ENCODE assay signal across 16 cellular contexts in the genomic region with DNA sequence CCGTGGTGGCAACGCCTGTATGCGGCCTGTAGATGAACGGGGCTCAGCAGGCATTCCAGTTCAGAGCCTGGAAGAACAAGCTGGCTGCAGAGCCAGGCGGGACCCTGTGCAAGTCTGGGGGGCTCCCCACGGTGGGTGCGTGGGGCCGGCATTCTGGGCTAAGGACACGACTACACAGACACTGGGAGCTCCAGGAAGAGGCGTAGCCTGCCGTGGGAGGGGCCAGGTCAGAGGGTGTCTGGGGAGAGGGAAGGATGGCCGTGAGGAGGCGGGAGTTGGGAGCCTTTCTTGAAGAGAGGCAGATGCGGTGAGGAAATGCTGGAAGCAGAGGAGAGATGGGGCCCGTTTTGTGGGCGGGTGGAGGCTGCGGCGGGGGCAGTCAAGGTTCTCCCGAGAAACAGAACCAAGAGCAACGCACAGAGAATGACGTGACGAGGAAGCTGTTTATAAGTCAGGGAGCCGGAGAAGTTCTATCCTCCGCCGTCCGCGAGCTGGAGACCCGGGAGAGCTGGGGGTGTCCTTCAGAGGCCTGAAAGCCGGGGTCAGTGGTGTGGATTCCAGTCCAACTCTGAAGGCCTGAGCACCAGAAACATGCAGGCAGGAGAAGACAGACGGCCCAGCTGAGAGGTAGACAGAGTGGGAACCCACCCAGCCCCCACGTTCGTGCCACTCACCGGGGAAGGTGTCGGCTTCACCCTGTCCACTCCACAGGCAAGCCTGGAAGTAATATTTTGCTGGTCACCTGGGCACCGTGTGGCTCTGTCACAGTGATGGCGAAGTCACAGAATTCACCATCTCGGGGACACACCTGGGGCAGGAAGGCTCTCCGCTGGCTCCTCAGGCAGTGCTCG.
DNase-seq lines count a peak whose midpoint lies in the region; ATAC-seq and TF ChIP-seq lines count a peak whose summit lies in the region.
"Had no signal": no experiment of that assay in that cellular context is flagged by ENCODE, and none has a peak within 500 bp of the region (broad histone marks: within the 10 kb centered on the region; RNA-seq: fewer than 3 reads in every experiment).

No MANE protein-coding gene starts in this region.

- peaks cover 14% of the 10 kb centered on the region for H3K9me3 Mint-ChIP-seq in neural progenitor cell

- H3K9me3 ChIP-seq in SK-N-SH = no peaks in the 10 kb centered on the region
- peaks cover 0 to 4% of the 10 kb centered on the region in 2 experiments; a peak in 1 of 4 replicates for H3K9me3 ChIP-seq in HCT116 (ENCODE audit: control insufficient read depth in 1 of 2, insufficient read depth in 1 of 2, low read depth in 1 of 2, low read length in 2 of 2)
- peaks cover 0 to 18% (median 10%) of the 10 kb centered on the region in 4 donors for H3K9me3 ChIP-seq in esophagus muscularis mucosa
- H3K9me3 ChIP-seq in spleen = peaks cover 0 to 24% (median 17%) of the 10 kb centered on the region in 8 donors
- H3K9me3 ChIP-seq in lower lobe of right lung = peaks cover 8% of the 10 kb centered on the region
- H3K9me3 ChIP-seq in neural progenitor cell (ENCODE audit: low read depth) = no peaks in the 10 kb centered on the region
- H3K9me3 ChIP-seq: body of pancreas had no signal

- H3K9ac ChIP-seq in SK-N-SH (no peak overlapping the region), HCT116 (ENCODE audit: low read length) (no peak overlapping the region), neural progenitor cell (no peak overlapping the region)

- TF ChIP-seq EP300 in SK-N-SH (IDR thresholded peaks at IDR 0.05; ENCODE audit: borderline replicate concordance in 1 of 2, low read depth in 1 of 2, low read length in 1 of 2) (no peak), esophagus muscularis mucosa (IDR thresholded peaks at IDR 0.05) (no peak)

- H3K27me3 Mint-ChIP-seq in neural progenitor cell (ENCODE audit: insufficient read depth, low read depth) = peaks cover 11% of the 10 kb centered on the region

- H2AFZ ChIP-seq in SK-N-SH (ENCODE audit: low read depth) (no peak overlapping the region), HCT116 (ENCODE audit: low read depth, low read length, poor library complexity, severe bottlenecking) (no peak overlapping the region), neural progenitor cell (replicated peaks) (no peak overlapping the region)

- 49% methylated on average over 31 of the region's 39 CpGs for WGBS in SK-N-SH (ENCODE audit: low lambda C conversion rate)
- WGBS in esophagus muscularis mucosa = 66% methylated on average over 34 of the region's 39 CpGs
- WGBS in spleen, 5 donors = 68 to 76% (median 75%) methylated on average over 35 to 39 of the region's 39 CpGs

- RAD21 ChIA-PET in HCT116 (lab: Charles Lee; ENCODE audit: low non-redundant PET in 1 of 2, low total read pairs in 2 of 2, uncharacterized antibody in 2 of 2, unreplicated experiment in 2 of 2) = no interaction called here

- no peaks in the 10 kb centered on the region for H3K36me3 Mint-ChIP-seq in neural progenitor cell
- H3K36me3 Mint-ChIP-seq: CD8-positive, alpha-beta memory T cell had no signal

- POLR2A ChIA-PET in SK-N-SH (lab: Yijun Ruan, JAX) (no interaction called here), HCT116 (lab: Charles Lee) (no interaction called here)

- no peak overlapping the region for H3K27ac ChIP-seq in SK-N-SH (ENCODE audit: low read depth in 2 of 2, low read length in 1 of 2)
- H3K27ac ChIP-seq in HCT116 (ENCODE audit: low read depth, low read length) = no peak overlapping the region
- no peak overlapping the region for H3K27ac ChIP-seq in esophagus muscularis mucosa (replicated peaks in 1 of 4)
- H3K27ac ChIP-seq in spleen = no peak overlapping the region
- no peak overlapping the region for H3K27ac ChIP-seq in lower lobe of right lung
- H3K27ac ChIP-seq in neural progenitor cell = no peak overlapping the region
- H3K27ac ChIP-seq: 22Rv1, body of pancreas, HL-60 had no signal

- CTCF ChIA-PET in SK-N-SH (lab: Yijun Ruan, JAX) = interaction anchor here (0.9 to 3.8 kb wide), 6 partner anchors 7 to 721 kb away, joined by 3 to 25 read pairs (median 4); no protein-coding TSS in a partner anchor
- CTCF ChIA-PET in HCT116 (lab: Charles Lee) = no interaction called here

- TF ChIP-seq RAD21 in SK-N-SH (IDR thresholded peaks at IDR 0.05; ENCODE audit: low read length) (no peak), HCT116 (IDR thresholded peaks at IDR 0.05; ENCODE audit: low read depth) (no peak)

- no peaks in the 10 kb centered on the region; the same call in 1 of the 2 replicates for H3K27me3 ChIP-seq in SK-N-SH (ENCODE audit: insufficient read depth)
- H3K27me3 ChIP-seq in HCT116 (ENCODE audit: insufficient read depth, low read length) = peaks cover 10% of the 10 kb centered on the region
- peaks cover 0 to 65% (median 0%) of the 10 kb centered on the region in 4 donors for H3K27me3 ChIP-seq in esophagus muscularis mucosa
- H3K27me3 ChIP-seq in spleen (replicated peaks in 1 of 7) = peaks cover 0 to 48% (median 0%) of the 10 kb centered on the region in 7 donors
- no peaks in the 10 kb centered on the region for H3K27me3 ChIP-seq in lower lobe of right lung (ENCODE audit: low read depth)
- no peaks in the 10 kb centered on the region for H3K27me3 ChIP-seq in neural progenitor cell
- H3K27me3 ChIP-seq: body of pancreas had no signal

- no peak for TF ChIP-seq CTCF in SK-N-SH (IDR thresholded peaks at IDR 0.05)
- no peak for TF ChIP-seq CTCF in HCT116 (IDR thresholded peaks at IDR 0.05 in 2 of 3, conservative IDR thresholded peaks at IDR 0.05 in 1 of 3; ENCODE audit: borderline replicate concordance in 1 of 3, insufficient read depth in 1 of 3, low read depth in 2 of 3, low read length in 2 of 3)
- TF ChIP-seq CTCF in esophagus muscularis mucosa (IDR thresholded peaks at IDR 0.05) = no peak
- no peak for TF ChIP-seq CTCF in spleen (IDR thresholded peaks at IDR 0.05 in 8 of 11, conservative IDR thresholded peaks at IDR 0.05 in 3 of 11)
- no peak for TF ChIP-seq CTCF in lower lobe of right lung (IDR thresholded peaks at IDR 0.05)
- TF ChIP-seq CTCF in neural progenitor cell (IDR thresholded peaks at IDR 0.05) = no peak

- peaks cover 4% of the 10 kb centered on the region for H3K4me1 Mint-ChIP-seq in neural progenitor cell
- H3K4me1 Mint-ChIP-seq: CD8-positive, alpha-beta memory T cell had no signal

- no TSS peak for BruUV-seq in HCT116 (replicated peaks; lab: Mats Ljungman, UMichigan)

- H3F3A ChIP-seq in SK-N-SH (replicated peaks; ENCODE audit: insufficient read depth) (no peaks in the 10 kb centered on the region), neural progenitor cell (ENCODE audit: low read depth) (no peaks in the 10 kb centered on the region)

- intact Hi-C loops in HCT116 (cut with micrococcal nuclease) (no loop called here), esophagus muscularis mucosa (cut with DNase I) (no loop called here), spleen (cut with DNase I; ENCODE audit: low total_unique reads) (no loop called here), lower lobe of right lung (cut with DNase I) (no loop called here)

- ATAC-seq in SK-N-SH treated with all-trans-retinoic acid at 6 μM for 48 hours (no peak), HCT116 (peak; percentile 30; the same call in 1 of the 2 replicates), lower lobe of right lung (no peak)
- ATAC-seq: body of pancreas had no signal

- no peak overlapping the region for H3K4me2 ChIP-seq in SK-N-SH
- no peak overlapping the region for H3K4me2 ChIP-seq in HCT116 (ENCODE audit: low read length)
- H3K4me2 ChIP-seq in neural progenitor cell = no peak overlapping the region

- TF ChIP-seq POLR2A in HCT116 (IDR thresholded peaks at IDR 0.05; ENCODE audit: borderline replicate concordance, extremely low read depth, insufficient read depth, insufficient read length) (no peak), esophagus muscularis mucosa (IDR thresholded peaks at IDR 0.05; ENCODE audit: low read depth) (no peak), spleen (IDR thresholded peaks at IDR 0.05) (no peak)

- H3K4me1 ChIP-seq in SK-N-SH (ENCODE audit: control insufficient read depth in 1 of 2, insufficient read depth in 2 of 2, low read depth in 1 of 2, low read length in 1 of 2) (no peaks in the 10 kb centered on the region; a peak in 1 of 4 replicates), HCT116 (ENCODE audit: control insufficient read depth in 1 of 2, insufficient read depth in 2 of 2, low read length in 2 of 2) (no peaks in the 10 kb centered on the region), esophagus muscularis mucosa (no peaks in the 10 kb centered on the region), spleen (no peaks in the 10 kb centered on the region), lower lobe of right lung (no peaks in the 10 kb centered on the region), neural progenitor cell (no peaks in the 10 kb centered on the region)
- H3K4me1 ChIP-seq: body of pancreas had no signal

- H3K4me3 ChIP-seq in SK-N-SH (ENCODE audit: low read depth in 2 of 2, low read length in 1 of 2) (no peak overlapping the region), HCT116 (replicated peaks in 1 of 2; ENCODE audit: low read depth in 1 of 2, low read length in 2 of 2) (no peak overlapping the region), esophagus muscularis mucosa (no peak overlapping the region), spleen (no peak overlapping the region), lower lobe of right lung (no peak overlapping the region), neural progenitor cell (no peak overlapping the region)
- H3K4me3 ChIP-seq: body of pancreas had no signal

- no peak overlapping the region for H3K27ac Mint-ChIP-seq in neural progenitor cell
- H3K27ac Mint-ChIP-seq: CD8-positive, alpha-beta memory T cell; natural killer cell treated with Interleukin-12 subunit alpha and Interleukin-12 subunit beta and Interleukin-15 and Interleukin-18, amount 100 ng/mL, for 72 hours had no signal

- no peaks in the 10 kb centered on the region for H4K20me1 ChIP-seq in SK-N-SH (ENCODE audit: insufficient read depth)
- H4K20me1 ChIP-seq in HCT116 (ENCODE audit: insufficient read depth) = no peaks in the 10 kb centered on the region
- H4K20me1 ChIP-seq in neural progenitor cell (ENCODE audit: low read depth) = no peaks in the 10 kb centered on the region

- H3K9me2 ChIP-seq in SK-N-SH = no peaks in the 10 kb centered on the region
- no peaks in the 10 kb centered on the region for H3K9me2 ChIP-seq in HCT116 (ENCODE audit: insufficient read depth)

- H3K36me3 ChIP-seq in SK-N-SH (replicated peaks in 1 of 2; ENCODE audit: control insufficient read depth in 1 of 2, insufficient read depth in 2 of 2, low read length in 1 of 2) (no peaks in the 10 kb centered on the region), HCT116 (ENCODE audit: control insufficient read depth in 1 of 2, insufficient read depth in 2 of 2, low read length in 2 of 2) (no peaks in the 10 kb centered on the region), esophagus muscularis mucosa (no peaks in the 10 kb centered on the region), spleen (no peaks in the 10 kb centered on the region), lower lobe of right lung (no peaks in the 10 kb centered on the region), neural progenitor cell (no peaks in the 10 kb centered on the region)

- H3K79me2 ChIP-seq in SK-N-SH (ENCODE audit: insufficient read depth) (no peaks in the 10 kb centered on the region), HCT116 (ENCODE audit: insufficient read depth, low read length) (no peaks in the 10 kb centered on the region), neural progenitor cell (ENCODE audit: low read depth) (no peaks in the 10 kb centered on the region)

- H3K4me3 Mint-ChIP-seq in neural progenitor cell = no peak overlapping the region
- H3K4me3 Mint-ChIP-seq: CD8-positive, alpha-beta memory T cell; natural killer cell treated with Interleukin-12 subunit alpha and Interleukin-12 subunit beta and Interleukin-15 and Interleukin-18, amount 100 ng/mL, for 72 hours had no signal

- DNase-seq in SK-N-SH = peak; percentile 7
- no peak for DNase-seq in HCT116 (ENCODE audit: low read depth, low spot score)
- peak; percentile 86 for DNase-seq in esophagus muscularis mucosa (ENCODE audit: extremely low spot score)
- peak; percentile 69 for DNase-seq in spleen
- no peak for DNase-seq in lower lobe of right lung
- DNase-seq in neural progenitor cell (ENCODE audit: low spot score) = no peak
- no peak for DNase-seq in NCI-H2171 treated with DMSO at 0.1 percent for 48 hours (lab: John Stamatoyannopoulos, UW)
- DNase-seq: body of pancreas, midbrain, NCI-H1092 treated with DMSO at 0.1 percent for 48 hours, NCI-H1930 had no signal

Comparison
In these comparisons a context has a peak if more than half of its experiments do, and no peak if none do; other contexts are left out.
1. DNase-seq: peak in SK-N-SH (single experiment), esophagus muscularis mucosa (single experiment) and spleen (single experiment); none in HCT116 (single experiment), lower lobe of right lung (single experiment), neural progenitor cell (single experiment) and NCI-H2171 treated with DMSO at 0.1 percent for 48 hours (single experiment).